In the genomic region with DNA sequence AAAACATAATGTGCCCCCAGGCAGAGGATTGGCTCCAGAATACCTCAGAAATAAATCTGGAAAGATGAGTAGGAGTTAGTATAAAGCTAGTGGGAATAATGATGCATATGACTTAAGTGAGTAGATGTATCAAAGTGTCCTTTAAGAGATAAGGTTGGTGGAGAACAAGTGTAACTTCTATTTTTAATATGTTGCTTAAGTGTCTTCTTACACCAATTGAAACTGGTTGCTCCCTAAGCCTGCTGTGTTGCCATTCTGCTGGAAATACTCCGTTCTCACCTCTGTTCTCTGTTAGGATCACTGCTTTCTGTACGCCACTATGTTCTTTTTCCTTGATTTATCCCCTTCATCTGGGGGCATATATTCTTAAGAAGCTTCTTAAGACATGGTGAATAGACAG, we compare ENCODE assay signal across 22 cellular contexts.
"Had no signal": no experiment of that assay in that cellular context is flagged by ENCODE, and none has a peak within 500 bp of the region (broad histone marks: within the 10 kb centered on the region; RNA-seq: fewer than 3 reads in every experiment).

No MANE protein-coding gene starts in this region.

- H3K27me3 ChIP-seq: ovary, right lobe of liver, stomach, testis, thyroid gland, transverse colon, upper lobe of right lung had no signal

- H3K4me1 ChIP-seq: right lobe of liver, stomach, testis, thyroid gland, transverse colon, upper lobe of right lung had no signal

- H3K4me3 ChIP-seq: lung, ovary, right lobe of liver, skin epidermis, stomach, testis, thyroid gland, transverse colon, upper lobe of right lung had no signal

- DNase-seq: glutamatergic neuron; hippocampal formation; kidney glomerular epithelial cell; left cardiac atrium; mesendoderm; naive thymus-derived CD4-positive, alpha-beta T cell; ovary; right lobe of liver; stimulated activated CD4-positive, alpha-beta T cell treated with anti-CD3 and anti-CD28 coated beads, Interleukin-12 subunit alpha, Interleukin-12 subunit beta, amount 100 ng/mL, for 4 hours; stimulated activated CD4-positive, alpha-beta T cell treated with anti-CD3 and anti-CD28 coated beads, Interleukin-15, amount 100 ng/mL, for 24 hours; stimulated activated CD4-positive, alpha-beta T cell treated with anti-CD3 and anti-CD28 coated beads, Interleukin-2, amount 100 ng/mL, for 24 hours; stimulated activated CD4-positive, alpha-beta T cell treated with anti-CD3 and anti-CD28 coated beads, Interleukin-4, amount 100 ng/mL, for 1 hour; stimulated activated naive B cell treated with anti-CD40 and anti-IgM and Interleukin-4, amounts not matched to agents 10 μg/mL and 1 μg/mL and 100 μg/mL, for 72 hours; stimulated activated naive CD8-positive, alpha-beta T cell treated with anti-CD3 and anti-CD28 coated beads, Interleukin-15, Interleukin-2, amounts not matched to agents 100 U/mL and 50 U/mL, for 24 hours; stomach; testis; thyroid gland; transverse colon; upper lobe of right lung had no signal

- H3K27ac ChIP-seq: ovary, right lobe of liver, skin epidermis, stomach, testis, thyroid gland, transverse colon, upper lobe of right lung had no signal

- H3K9me3 ChIP-seq: ovary, right lobe of liver, testis, thyroid gland, transverse colon had no signal

- ATAC-seq: naive thymus-derived CD4-positive, alpha-beta T cell; natural killer cell treated with Interleukin-12 subunit alpha and Interleukin-12 subunit beta and Interleukin-15 and Interleukin-18, amount 100 ng/mL, for 72 hours; right lobe of liver; stimulated activated naive B cell treated with anti-CD40 and anti-IgM and Interleukin-4, amounts not matched to agents 10 μg/mL and 1 μg/mL and 100 μg/mL, for 72 hours; stimulated activated naive CD8-positive, alpha-beta T cell treated with anti-CD3 and anti-CD28 coated beads, Interleukin-15, Interleukin-2, amounts not matched to agents 100 U/mL and 50 U/mL, for 24 hours; upper lobe of right lung had no signal

- H3K36me3 ChIP-seq: ovary, right lobe of liver, stomach, thyroid gland, transverse colon, upper lobe of right lung had no signal
